Comparison of ENCODE assay signal across 17 cellular contexts in genomic region chr6:5246141-5246869, GRCh38. TPM values are rescaled to one million over a fixed set of nuclear protein-coding genes. Genes with fewer than 3 reads are reported as not detected.
DNase-seq lines count a peak whose midpoint lies in the region; ATAC-seq and TF ChIP-seq lines count a peak whose summit lies in the region.
"Had no signal": no experiment of that assay in that cellular context is flagged by ENCODE, and none has a peak within 500 bp of the region (broad histone marks: within the 10 kb centered on the region; RNA-seq: fewer than 3 reads in every experiment).

No MANE protein-coding gene starts in this region.

- no peak overlapping the region for H3K9ac ChIP-seq in H9 (ENCODE audit: extremely low read depth, insufficient read length, low read length)

- no peak overlapping the region for H2BK15ac ChIP-seq in H9 (ENCODE audit: low read depth, low read length)

- H3K4ac ChIP-seq in H9 (ENCODE audit: low read depth, low read length), result no peak overlapping the region

- no peak overlapping the region for H3K18ac ChIP-seq in H9 (ENCODE audit: insufficient read length, low read depth, low read length)

- H3K4me1 ChIP-seq in H9 (ENCODE audit: insufficient read depth, low read length), result no peaks in the 10 kb centered on the region
- H3K4me1 ChIP-seq in gastrocnemius medialis, result no peaks in the 10 kb centered on the region

- H3K79me2 ChIP-seq in H9 (ENCODE audit: insufficient read depth, low read length), result no peaks in the 10 kb centered on the region

- ATAC-seq in gastrocnemius medialis, result no peak
- ATAC-seq: CD8-positive, alpha-beta T cell had no signal

- H4K91ac ChIP-seq in H9 (ENCODE audit: insufficient read length, low read depth, low read length), result no peak overlapping the region

- H3K36me3 ChIP-seq in WERI-Rb-1 (peaks cover 19% of the 10 kb centered on the region), gastrocnemius medialis (no peaks in the 10 kb centered on the region)

- H2BK120ac ChIP-seq in H9 (ENCODE audit: low read depth, low read length, poor library complexity, severe bottlenecking), result no peak overlapping the region

- H3K23me2 ChIP-seq in H9 (ENCODE audit: insufficient read length, low read depth, low read length, poor library complexity, severe bottlenecking), result no peaks in the 10 kb centered on the region

- H3K27me3 ChIP-seq in H9 (ENCODE audit: insufficient read depth, low read length), result no peaks in the 10 kb centered on the region
- H3K27me3 ChIP-seq in WERI-Rb-1 (ENCODE audit: insufficient read depth, low read depth, severe bottlenecking), result no peaks in the 10 kb centered on the region
- H3K27me3 ChIP-seq in gastrocnemius medialis, result no peaks in the 10 kb centered on the region
- H3K27me3 ChIP-seq: BE2C had no signal

- no peak overlapping the region for H3K4me3 ChIP-seq in WERI-Rb-1 (ENCODE audit: low read depth, low read length)
- H3K4me3 ChIP-seq in gastrocnemius medialis, result no peak overlapping the region

- H2BK20ac ChIP-seq in H9 (ENCODE audit: low read depth, low read length, poor library complexity, severe bottlenecking), result no peak overlapping the region

- H3K79me1 ChIP-seq in H9 (ENCODE audit: insufficient read depth, low read depth, low read length, poor library complexity, severe bottlenecking), result peaks cover 6% of the 10 kb centered on the region

- H3K9me3 ChIP-seq in H9 (ENCODE audit: control insufficient read depth, low read depth, low read length), result no peaks in the 10 kb centered on the region
- peaks cover 2% of the 10 kb centered on the region for H3K9me3 ChIP-seq in WERI-Rb-1 (ENCODE audit: severe bottlenecking)
- no peaks in the 10 kb centered on the region for H3K9me3 ChIP-seq in gastrocnemius medialis
- H3K9me3 ChIP-seq: BE2C had no signal

- no peak overlapping the region for H3K23ac ChIP-seq in H9 (ENCODE audit: insufficient read length, low read depth, low read length)

- H4K20me1 ChIP-seq in H9 (ENCODE audit: control insufficient read depth, insufficient read depth, insufficient read length), result peaks cover 3% of the 10 kb centered on the region

- TF ChIP-seq CTCF in H9 (conservative IDR thresholded peaks at IDR 0.05) (no peak), WERI-Rb-1 (IDR thresholded peaks at IDR 0.05; ENCODE audit: low read depth, low read length) (no peak), gastrocnemius medialis (IDR thresholded peaks at IDR 0.05 in 4 of 5, conservative IDR thresholded peaks at IDR 0.05 in 1 of 5) (no peak)

- no peak overlapping the region for H3K56ac ChIP-seq in H9 (ENCODE audit: insufficient read length, low read depth, low read length)

- WGBS in H9 (ENCODE audit: extremely low coverage, insufficient read length, low lambda C conversion rate), result no CpG with 5 or more reads among the region's 7 CpGs

- H3K4me1 Mint-ChIP-seq in H9, result peaks cover 12 to 13% of the 10 kb centered on the region in 2 experiments

- H3K27ac Mint-ChIP-seq in H9, result peak overlapping the region in 2 of 3 experiments; percentile 68; a peak in 2 of 7 replicates
- H3K27ac Mint-ChIP-seq: CD8-positive, alpha-beta T cell; HFFc6 had no signal

- no peak overlapping the region for H3T11ph ChIP-seq in H9 (ENCODE audit: low read length)

- no peak overlapping the region for H4K8ac ChIP-seq in H9 (replicated peaks; ENCODE audit: insufficient read length, low read depth, low read length)

- intact Hi-C loops in gastrocnemius medialis (cut with DNase I; ENCODE audit: low total_unique reads), result no loop called here

- no peak overlapping the region for H3K4me2 ChIP-seq in H9 (ENCODE audit: insufficient read depth, insufficient read length, low read length)

- H3K27ac ChIP-seq in H9 (ENCODE audit: insufficient read length, low read depth, low read length) (no peak overlapping the region), WERI-Rb-1 (peak overlapping the region; percentile 76), gastrocnemius medialis (no peak overlapping the region)

- no peak overlapping the region for H4K5ac ChIP-seq in H9 (ENCODE audit: insufficient read length, low read depth, low read length)

- H2BK5ac ChIP-seq in H9 (ENCODE audit: insufficient read length, low read length), result no peak overlapping the region

- peaks cover 0 to 2% of the 10 kb centered on the region in 2 experiments; a peak in 2 of 5 replicates for H3K9me3 Mint-ChIP-seq in H9
- H3K9me3 Mint-ChIP-seq: HFFc6 had no signal

- no peak overlapping the region for H3K14ac ChIP-seq in H9 (ENCODE audit: insufficient read depth, low read length)

- in situ Hi-C loops in gastrocnemius medialis (cut with MboI; ENCODE audit: low sequenced_read_pairs in 4 of 4), result no loop called here

- no peak overlapping the region for H2AFZ ChIP-seq in H9 (ENCODE audit: low read length)

- H3K4me3 Mint-ChIP-seq in H9, result no peak overlapping the region
- H3K4me3 Mint-ChIP-seq: CD8-positive, alpha-beta T cell; HFFc6 had no signal

- no peak for DNase-seq in H9
- DNase-seq in M059J (ENCODE audit: low read depth), result peak; percentile 11
- no peak for DNase-seq in WERI-Rb-1
- peak; percentile 65 for DNase-seq in foreskin melanocyte
- DNase-seq in activated effector memory CD4-positive, alpha-beta T cell treated with anti-CD3 and anti-CD28 coated beads, Interleukin-2, amount 50 U/mL, for 16 hours, result no peak
- DNase-seq in NCI-H187 treated with DMSO at 0.1 percent for 48 hours (lab: John Stamatoyannopoulos, UW), result no peak
- DNase-seq in GM19240 (ENCODE audit: insufficient read length, low spot score), result no peak
- DNase-seq in gastrocnemius medialis, result no peak
- DNase-seq: BE2C; CD8-positive, alpha-beta T cell; GF-D8; HFFc6; Kasumi-1; NCI-H1048; NCI-H146; NCI-H2171 treated with DMSO at 0.1 percent for 48 hours; NCI-H774 had no signal

- H3K36me3 Mint-ChIP-seq in H9 (ENCODE audit: insufficient read depth in 1 of 3, low read depth in 3 of 3), result peaks cover 5 to 9% (median 5%) of the 10 kb centered on the region in 3 experiments

- no peak for TF ChIP-seq POLR2A in gastrocnemius medialis (IDR thresholded peaks at IDR 0.05)

- no peaks in the 10 kb centered on the region for H3K27me3 Mint-ChIP-seq in H9 (ENCODE audit: low read depth)

- no peak overlapping the region for H2BK12ac ChIP-seq in H9 (ENCODE audit: insufficient read length, low read depth, low read length)

- H2AK5ac ChIP-seq in H9 (ENCODE audit: insufficient read length, low read length), result no peak overlapping the region

RNA-seq across cellular contexts. Expression of gene LYRM4, which starts 14.4 kb away (rescaled TPM):
- total RNA-seq in H9 (2021) (42.6 and 44.3 TPM in 2 replicates), gastrocnemius medialis (10 to 100 TPM in 3 of 4 donors, 1 to 10 TPM in 1; 8.4 to 20.1 (median 12.2) TPM)
- 25.7 and 29.0 TPM in 2 replicates for total RNA-seq in M059J (2014; rRNA removed; shearing (Covaris generic))

RNA-seq across cellular contexts. Expression of gene FARS2, which starts 15.0 kb away (rescaled TPM):
- total RNA-seq in H9 (2021), result 8.5 and 9.4 TPM in 2 replicates
- 24.7 and 28.2 TPM in 2 replicates for total RNA-seq in M059J (2014; rRNA removed; shearing (Covaris generic))
- total RNA-seq in gastrocnemius medialis, result 10 to 100 TPM; 13.6 to 24.0 (median 15.8) TPM

Comparison
In these comparisons a context has a peak if more than half of its experiments do, and no peak if none do; other contexts are left out.
1. DNase-seq: peak in M059J (single experiment) and foreskin melanocyte (single experiment); none in H9 (single experiment), WERI-Rb-1 (single experiment), activated effector memory CD4-positive, alpha-beta T cell treated with anti-CD3 and anti-CD28 coated beads, Interleukin-2, amount 50 U/mL, for 16 hours (single experiment), NCI-H187 treated with DMSO at 0.1 percent for 48 hours (single experiment), GM19240 (single experiment) and gastrocnemius medialis (0 of 2).